Comparison of ENCODE assay signal across 25 cellular contexts in genomic region chr6:136655251-136656014, GRCh38.
DNase-seq lines count a peak whose midpoint lies in the region; ATAC-seq and TF ChIP-seq lines count a peak whose summit lies in the region.
"Had no signal": no experiment of that assay in that cellular context is flagged by ENCODE, and none has a peak within 500 bp of the region (broad histone marks: within the 10 kb centered on the region; RNA-seq: fewer than 3 reads in every experiment).

No MANE protein-coding gene starts in this region.

- H3K27me3 ChIP-seq in neural cell (ENCODE audit: insufficient read depth, low read depth, low read length) (no peaks in the 10 kb centered on the region), PC-3 (ENCODE audit: low read length) (no peaks in the 10 kb centered on the region)
- H3K27me3 ChIP-seq: brain microvascular endothelial cell, heart right ventricle, tibial nerve had no signal

- no peaks in the 10 kb centered on the region for H3K9me3 ChIP-seq in neural cell (ENCODE audit: low read length)
- no peaks in the 10 kb centered on the region for H3K9me3 ChIP-seq in PC-3 (ENCODE audit: low read length)
- no peaks in the 10 kb centered on the region for H3K9me3 ChIP-seq in T-helper 17 cell (ENCODE audit: control insufficient read depth, low read length, poor library complexity, severe bottlenecking)
- H3K9me3 ChIP-seq: heart right ventricle, mucosa of descending colon, prostate gland, tibial nerve had no signal

- intact Hi-C loops in PC-3 (cut with micrococcal nuclease): no loop called here

- no peak overlapping the region for H3K4me3 Mint-ChIP-seq in T-helper 17 cell
- H3K4me3 Mint-ChIP-seq: activated naive CD8-positive, alpha-beta T cell treated with anti-CD3 and anti-CD28 coated beads, Interleukin-2, amount 50 U/mL, for 24 hours; CD8-positive, alpha-beta memory T cell; dendritic cell treated with granulocyte-macrophage colony-stimulating factor and Interleukin-4, amounts not matched to agents 40 ng/mL and 50 ng/mL, for 4 days; neural crest cell; stimulated activated naive CD8-positive, alpha-beta T cell treated with anti-CD3 and anti-CD28 coated beads, Interleukin-15, amount 100 ng/mL, for 72 hours had no signal

- POLR2A ChIA-PET in PC-3 (lab: Charles Lee; ENCODE audit: unreplicated experiment): no interaction called here

- TF ChIP-seq RAD21 in neural cell (conservative IDR thresholded peaks at IDR 0.05): no peak

- H4K20me1 ChIP-seq in neural cell (ENCODE audit: insufficient read depth) (no peaks in the 10 kb centered on the region), PC-3 (ENCODE audit: low read length) (no peaks in the 10 kb centered on the region)

- H3K27ac ChIP-seq in neural cell (ENCODE audit: low read length) (no peak overlapping the region), PC-3 (ENCODE audit: low read length) (no peak overlapping the region)
- H3K27ac ChIP-seq: brain microvascular endothelial cell, heart right ventricle, tibial nerve had no signal

- peaks cover 5% of the 10 kb centered on the region for H3K36me3 Mint-ChIP-seq in T-helper 17 cell (ENCODE audit: low read depth)

- H3K27me3 Mint-ChIP-seq in T-helper 17 cell: no peaks in the 10 kb centered on the region
- H3K27me3 Mint-ChIP-seq: activated naive CD8-positive, alpha-beta T cell treated with anti-CD3 and anti-CD28 coated beads, Interleukin-2, amount 50 U/mL, for 24 hours; CD8-positive, alpha-beta memory T cell; dendritic cell treated with granulocyte-macrophage colony-stimulating factor and Interleukin-4, amounts not matched to agents 40 ng/mL and 50 ng/mL, for 4 days; stimulated activated naive CD8-positive, alpha-beta T cell treated with anti-CD3 and anti-CD28 coated beads, Interleukin-15, amount 100 ng/mL, for 72 hours had no signal

- no peak for TF ChIP-seq CTCF in neural cell (IDR thresholded peaks at IDR 0.05; ENCODE audit: poor library complexity, severe bottlenecking)
- TF ChIP-seq CTCF in PC-3 (conservative IDR thresholded peaks at IDR 0.05; ENCODE audit: low read depth, low read length): no peak

- H3K4me3 ChIP-seq in neural cell (ENCODE audit: low read length) (no peak overlapping the region), PC-3 (ENCODE audit: low read length) (no peak overlapping the region)
- H3K4me3 ChIP-seq: heart right ventricle, mucosa of descending colon, prostate gland, tibial nerve had no signal

- CTCF ChIA-PET in PC-3 (lab: Charles Lee): no interaction called here

- H3F3A ChIP-seq in neural cell (ENCODE audit: insufficient read depth, low read length, poor library complexity, severe bottlenecking) (no peaks in the 10 kb centered on the region), PC-3 (ENCODE audit: low read length, unreplicated experiment) (no peaks in the 10 kb centered on the region)

- no TSS peak for BruUV-seq in PC-3 (replicated peaks; lab: Mats Ljungman, UMichigan)

- no peaks in the 10 kb centered on the region for H3K9me2 ChIP-seq in neural cell (ENCODE audit: insufficient read depth, low read length)
- H3K9me2 ChIP-seq in PC-3 (replicated peaks; ENCODE audit: low read length): no peaks in the 10 kb centered on the region

- H2AFZ ChIP-seq in neural cell (ENCODE audit: low read depth, low read length) (no peak overlapping the region), PC-3 (ENCODE audit: low read length) (no peak overlapping the region)

- no peak overlapping the region for H3K27ac Mint-ChIP-seq in T-helper 17 cell
- H3K27ac Mint-ChIP-seq: activated naive CD8-positive, alpha-beta T cell treated with anti-CD3 and anti-CD28 coated beads, Interleukin-2, amount 50 U/mL, for 24 hours; activated T-helper 2 cell treated with anti-CD3 and anti-CD28 coated beads, Interferon-gamma antibody, Interleukin-2, Interleukin-4, amounts not matched to agents 10 μg/mL and 5 μg/mL and 100 μg/mL, durations not matched to agents 14 hours and 24 hours and 36 hours; dendritic cell treated with granulocyte-macrophage colony-stimulating factor and Interleukin-4, amounts not matched to agents 40 ng/mL and 50 ng/mL, for 4 days; stimulated activated naive CD8-positive, alpha-beta T cell treated with anti-CD3 and anti-CD28 coated beads, Interleukin-15, amount 100 ng/mL, for 72 hours had no signal

- no peak for TF ChIP-seq EP300 in neural cell (conservative IDR thresholded peaks at IDR 0.05; ENCODE audit: poor library complexity, severe bottlenecking)

- H3K79me2 ChIP-seq in neural cell (replicated peaks; ENCODE audit: insufficient read depth, low read length) (no peaks in the 10 kb centered on the region), PC-3 (ENCODE audit: low read length) (no peaks in the 10 kb centered on the region)

- ATAC-seq in PC-3 (no peak), T-helper 17 cell (no peak)
- ATAC-seq: activated naive CD8-positive, alpha-beta T cell treated with anti-CD3 and anti-CD28 coated beads, Interleukin-2, amount 50 U/mL, for 24 hours; heart right ventricle; left lobe of liver; mucosa of descending colon; stimulated activated naive CD8-positive, alpha-beta T cell treated with anti-CD3 and anti-CD28 coated beads, Interleukin-15, amount 100 ng/mL, for 72 hours had no signal

- H3K4me1 Mint-ChIP-seq in T-helper 17 cell: peaks cover 7% of the 10 kb centered on the region
- H3K4me1 Mint-ChIP-seq: activated naive CD8-positive, alpha-beta T cell treated with anti-CD3 and anti-CD28 coated beads, Interleukin-2, amount 50 U/mL, for 24 hours; neural crest cell; stimulated activated naive CD8-positive, alpha-beta T cell treated with anti-CD3 and anti-CD28 coated beads, Interleukin-15, amount 100 ng/mL, for 72 hours had no signal

- H3K4me2 ChIP-seq in neural cell (ENCODE audit: low read length): no peak overlapping the region
- H3K4me2 ChIP-seq in PC-3 (ENCODE audit: low read length): no peak overlapping the region

- H3K36me3 ChIP-seq in neural cell (ENCODE audit: insufficient read depth, low read length) (no peaks in the 10 kb centered on the region), PC-3 (ENCODE audit: low read depth, low read length) (no peaks in the 10 kb centered on the region)
- H3K36me3 ChIP-seq: brain microvascular endothelial cell, prostate gland, tibial nerve had no signal

- H3K4me1 ChIP-seq in PC-3 (ENCODE audit: insufficient read depth, low read length): no peaks in the 10 kb centered on the region
- H3K4me1 ChIP-seq: heart right ventricle, prostate gland, tibial nerve had no signal

- no peak overlapping the region for H3K9ac ChIP-seq in neural cell (ENCODE audit: low read length)
- H3K9ac ChIP-seq in PC-3 (ENCODE audit: low read length): no peak overlapping the region

- peak; percentile 96 for DNase-seq in DMS79 treated with DMSO at 0.1 percent for 48 hours (lab: John Stamatoyannopoulos, UW)
- DNase-seq in NCI-H1436 treated with DMSO at 0.1 percent for 48 hours (lab: John Stamatoyannopoulos, UW): peak; percentile 75
- peak; percentile 91 for DNase-seq in NCI-H82 (lab: John Stamatoyannopoulos, UW)
- no peak for DNase-seq in MV-4-11 (lab: John Stamatoyannopoulos, UW)
- no peak for DNase-seq in PC-3
- no peak for DNase-seq in T-helper 17 cell
- DNase-seq: activated CD4-positive, alpha-beta T cell treated with anti-CD3 and anti-CD28 coated beads for 4 hours; activated naive CD8-positive, alpha-beta T cell treated with anti-CD3 and anti-CD28 coated beads, Interleukin-2, amount 50 U/mL, for 24 hours; brain microvascular endothelial cell; CD8-positive, alpha-beta memory T cell; DND-41; GOT3; heart right ventricle; mucosa of descending colon; NCI-H226; small intestine; stimulated activated CD4-positive, alpha-beta T cell treated with anti-CD3 and anti-CD28 coated beads, Interleukin-2, amount 100 ng/mL, for 48 hours; stimulated activated naive CD8-positive, alpha-beta T cell treated with anti-CD3 and anti-CD28 coated beads, Interleukin-15, amount 100 ng/mL, for 72 hours had no signal

TF ChIP-seq in neural cell, 6 proteins besides CTCF, POLR2A, EP300 and RAD21:
- TF ChIP-seq POLR2AphosphoS5 (IDR thresholded peaks at IDR 0.05): peak; percentile 56
- TF ChIP-seq MXI1 (conservative IDR thresholded peaks at IDR 0.05; ENCODE audit: poor library complexity, severe bottlenecking): no peak
TF ChIP-seq in neural cell: peak in this region for 1.

Comparison
In these comparisons a context has a peak if more than half of its experiments do, and no peak if none do; other contexts are left out.
1. DNase-seq: peak in DMS79 treated with DMSO at 0.1 percent for 48 hours (single experiment), NCI-H1436 treated with DMSO at 0.1 percent for 48 hours (single experiment) and NCI-H82 (single experiment); none in MV-4-11 (single experiment), PC-3 (single experiment) and T-helper 17 cell (0 of 3).